2 cellular contexts compared by ENCODE assay signal in the genomic region with DNA sequence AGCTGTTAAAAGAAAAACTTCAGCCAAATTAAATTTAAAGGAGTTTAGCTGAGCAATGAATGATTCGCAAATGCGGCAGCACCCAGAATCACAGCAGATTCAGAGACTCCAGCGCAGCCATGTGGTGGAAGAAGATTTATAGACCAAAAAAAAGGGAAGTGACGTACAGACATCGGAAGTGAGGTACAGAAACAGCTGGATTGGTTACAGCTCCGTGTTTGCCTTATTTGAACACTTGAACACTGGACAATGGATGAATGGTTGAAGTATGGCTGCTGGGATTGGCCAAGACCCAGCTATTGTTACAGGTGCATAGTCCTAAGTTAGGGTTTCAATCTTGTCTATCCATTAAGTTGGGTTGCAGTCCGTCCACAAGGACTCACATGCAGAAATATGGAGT.
TF ChIP-seq lines count a peak whose summit lies in the region.

No MANE protein-coding gene starts in this region.

TF ChIP-seq in GM23338, 12 proteins besides CTCF, POLR2A, EP300 and RAD21:
- TF ChIP-seq JUNB (IDR thresholded peaks at IDR 0.05; ENCODE audit: unreplicated experiment) (no peak), POLR2AphosphoS5 (IDR thresholded peaks at IDR 0.05; ENCODE audit: low read depth) (no peak), ZNF331 (CRISPR knock-in tag; IDR thresholded peaks at IDR 0.05; ENCODE audit: low read depth) (no peak)
- TF ChIP-seq, protein P1, sequence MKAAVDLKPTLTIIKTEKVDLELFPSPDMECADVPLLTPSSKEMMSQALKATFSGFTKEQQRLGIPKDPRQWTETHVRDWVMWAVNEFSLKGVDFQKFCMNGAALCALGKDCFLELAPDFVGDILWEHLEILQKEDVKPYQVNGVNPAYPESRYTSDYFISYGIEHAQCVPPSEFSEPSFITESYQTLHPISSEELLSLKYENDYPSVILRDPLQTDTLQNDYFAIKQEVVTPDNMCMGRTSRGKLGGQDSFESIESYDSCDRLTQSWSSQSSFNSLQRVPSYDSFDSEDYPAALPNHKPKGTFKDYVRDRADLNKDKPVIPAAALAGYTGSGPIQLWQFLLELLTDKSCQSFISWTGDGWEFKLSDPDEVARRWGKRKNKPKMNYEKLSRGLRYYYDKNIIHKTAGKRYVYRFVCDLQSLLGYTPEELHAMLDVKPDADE (IDR thresholded peaks at IDR 0.05), result no peak

TF ChIP-seq in GM12878, 131 proteins besides CTCF, POLR2A, EP300 and RAD21:
- TF ChIP-seq GABPA (IDR thresholded peaks at IDR 0.05; ENCODE audit: low read depth) (0 out of 2 replicates have a peak, but pooled peaks have one; percentile 21), SUZ12 (IDR thresholded peaks at IDR 0.05; ENCODE audit: unreplicated experiment) (no peak), EED (IDR thresholded peaks at IDR 0.05; ENCODE audit: low read depth) (no peak), CBX5 (IDR thresholded peaks at IDR 0.05; ENCODE audit: low read depth) (no peak), SPI1 (IDR thresholded peaks at IDR 0.05; ENCODE audit: borderline replicate concordance, insufficient read depth, low read depth, low read length) (peak; percentile 48; the same call in 1 of the 2 replicates), CEBPB (IDR thresholded peaks at IDR 0.05; ENCODE audit: borderline replicate concordance in 1 of 2, low read depth in 2 of 2, low read length in 2 of 2) (no peak), ZNF24 (IDR thresholded peaks at IDR 0.05) (no peak), RELA (IDR thresholded peaks at IDR 0.05; ENCODE audit: borderline replicate concordance, partially characterized antibody) (no peak), IKZF2 (IDR thresholded peaks at IDR 0.05) (no peak), RUNX3 (IDR thresholded peaks at IDR 0.05; ENCODE audit: low read length) (no peak), BACH1 (IDR thresholded peaks at IDR 0.05; ENCODE audit: borderline replicate concordance) (no peak), IKZF1 (conservative IDR thresholded peaks at IDR 0.05) (no peak), NR2C2 (IDR thresholded peaks at IDR 0.05; ENCODE audit: borderline replicate concordance, control insufficient read depth, insufficient read length, low read depth) (no peak), SMARCA5 (IDR thresholded peaks at IDR 0.05) (no peak), BRCA1 (IDR thresholded peaks at IDR 0.05; ENCODE audit: low read depth, low read length) (no peak), CBFB (IDR thresholded peaks at IDR 0.05; ENCODE audit: low read depth) (no peak)
- TF ChIP-seq, protein P2, sequence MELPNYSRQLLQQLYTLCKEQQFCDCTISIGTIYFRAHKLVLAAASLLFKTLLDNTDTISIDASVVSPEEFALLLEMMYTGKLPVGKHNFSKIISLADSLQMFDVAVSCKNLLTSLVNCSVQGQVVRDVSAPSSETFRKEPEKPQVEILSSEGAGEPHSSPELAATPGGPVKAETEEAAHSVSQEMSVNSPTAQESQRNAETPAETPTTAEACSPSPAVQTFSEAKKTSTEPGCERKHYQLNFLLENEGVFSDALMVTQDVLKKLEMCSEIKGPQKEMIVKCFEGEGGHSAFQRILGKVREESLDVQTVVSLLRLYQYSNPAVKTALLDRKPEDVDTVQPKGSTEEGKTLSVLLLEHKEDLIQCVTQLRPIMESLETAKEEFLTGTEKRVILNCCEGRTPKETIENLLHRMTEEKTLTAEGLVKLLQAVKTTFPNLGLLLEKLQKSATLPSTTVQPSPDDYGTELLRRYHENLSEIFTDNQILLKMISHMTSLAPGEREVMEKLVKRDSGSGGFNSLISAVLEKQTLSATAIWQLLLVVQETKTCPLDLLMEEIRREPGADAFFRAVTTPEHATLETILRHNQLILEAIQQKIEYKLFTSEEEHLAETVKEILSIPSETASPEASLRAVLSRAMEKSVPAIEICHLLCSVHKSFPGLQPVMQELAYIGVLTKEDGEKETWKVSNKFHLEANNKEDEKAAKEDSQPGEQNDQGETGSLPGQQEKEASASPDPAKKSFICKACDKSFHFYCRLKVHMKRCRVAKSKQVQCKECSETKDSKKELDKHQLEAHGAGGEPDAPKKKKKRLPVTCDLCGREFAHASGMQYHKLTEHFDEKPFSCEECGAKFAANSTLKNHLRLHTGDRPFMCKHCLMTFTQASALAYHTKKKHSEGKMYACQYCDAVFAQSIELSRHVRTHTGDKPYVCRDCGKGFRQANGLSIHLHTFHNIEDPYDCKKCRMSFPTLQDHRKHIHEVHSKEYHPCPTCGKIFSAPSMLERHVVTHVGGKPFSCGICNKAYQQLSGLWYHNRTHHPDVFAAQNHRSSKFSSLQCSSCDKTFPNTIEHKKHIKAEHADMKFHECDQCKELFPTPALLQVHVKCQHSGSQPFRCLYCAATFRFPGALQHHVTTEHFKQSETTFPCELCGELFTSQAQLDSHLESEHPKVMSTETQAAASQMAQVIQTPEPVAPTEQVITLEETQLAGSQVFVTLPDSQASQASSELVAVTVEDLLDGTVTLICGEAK (IDR thresholded peaks at IDR 0.05; ENCODE audit: borderline replicate concordance), result no peak
TF ChIP-seq in GM12878: peak in this region for 2.
